Comparison of ENCODE assay signal across 8 cellular contexts in the genomic region with DNA sequence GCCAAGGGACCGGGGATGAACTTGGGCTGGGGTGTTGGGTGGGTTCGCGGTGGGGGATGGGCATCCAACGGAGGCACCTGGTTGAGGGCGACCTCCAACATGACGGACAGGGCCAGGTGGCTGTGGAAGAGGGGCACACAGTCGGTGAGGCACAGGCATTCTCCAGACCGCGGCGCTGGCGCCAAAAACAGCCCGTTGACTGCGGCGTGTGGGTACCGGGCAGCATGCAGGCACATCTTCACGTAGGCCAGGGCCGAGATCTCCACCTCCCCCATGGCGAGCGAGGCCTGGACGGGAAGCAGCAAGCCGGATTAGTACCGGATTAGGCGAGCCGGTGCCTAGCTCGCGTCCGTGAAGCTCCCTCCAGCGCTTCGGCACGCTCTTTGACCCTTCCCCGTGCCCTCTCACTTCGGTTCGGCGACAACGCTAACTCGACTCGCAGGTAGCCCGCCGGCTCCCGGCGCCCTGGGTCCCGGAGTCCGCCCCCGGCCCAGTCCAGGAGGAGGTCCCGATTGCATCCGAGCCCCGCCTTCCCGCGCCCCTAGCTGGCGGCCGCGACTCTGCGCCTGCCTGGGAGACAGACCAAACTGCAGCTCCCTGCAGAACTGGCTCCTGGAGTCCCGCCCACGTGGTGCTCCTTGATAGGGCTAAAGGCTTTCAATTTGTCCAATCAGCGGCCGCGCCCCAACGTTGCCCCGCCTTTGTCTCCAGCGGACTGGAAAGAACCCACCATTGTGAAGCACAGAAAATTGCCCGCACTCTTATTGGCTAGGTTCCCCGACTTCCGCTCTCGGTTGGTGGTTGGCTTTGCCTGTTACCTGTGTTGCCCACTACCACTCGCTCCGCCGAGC. TPM values are rescaled to one million over a fixed set of nuclear protein-coding genes. Genes with fewer than 3 reads are reported as not detected.
DNase-seq lines count a peak whose midpoint lies in the region; ATAC-seq and TF ChIP-seq lines count a peak whose summit lies in the region.

A gene with protein sequence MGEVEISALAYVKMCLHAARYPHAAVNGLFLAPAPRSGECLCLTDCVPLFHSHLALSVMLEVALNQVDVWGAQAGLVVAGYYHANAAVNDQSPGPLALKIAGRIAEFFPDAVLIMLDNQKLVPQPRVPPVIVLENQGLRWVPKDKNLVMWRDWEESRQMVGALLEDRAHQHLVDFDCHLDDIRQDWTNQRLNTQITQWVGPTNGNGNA (minus strand): TSS at position 562 of the 851 bp plus-strand sequence. CDS start 287 bp downstream, at position 275.

- ATAC-seq in GM21528 (IDR thresholded peaks at IDR 0.05; ENCODE audit: low FRiP score, unreplicated experiment): peak; percentile 85
- peak; percentile 92 for ATAC-seq in IMR-90 (ENCODE audit: low read depth)

- H3K27me3 ChIP-seq in IMR-90 (ENCODE audit: control insufficient read depth, insufficient read depth, low read length): no peaks in the 10 kb centered on the region

- peak within 1 kb of the TSS; percentile 90 for H3K4ac ChIP-seq in IMR-90 (ENCODE audit: low read depth, low read length)

- H4K91ac ChIP-seq in IMR-90 (ENCODE audit: insufficient read depth, low read depth, low read length): peak within 1 kb of the TSS; percentile 89

- intact Hi-C loops in IMR-90 (cut with micrococcal nuclease): loop anchor here (2.0 kb wide), 1 partner anchor 26 kb away; a partner anchor contains a TSS

- CTCF ChIA-PET in IMR-90 (lab: Yijun Ruan, JAX): interaction anchor here (0.8 to 1.6 kb wide), 2 partner anchors 20 to 32 kb away, joined by 3 to 5 read pairs; a partner anchor contains a TSS

- peak within 1 kb of the TSS; percentile 76 for H3K9ac ChIP-seq in IMR-90 (ENCODE audit: low read depth, low read length)

- dilution Hi-C loops in IMR-90 (cut with HindIII; ENCODE audit: low sequenced_read_pairs, unreplicated experiment): no loop called here

- H3K79me1 ChIP-seq in IMR-90 (ENCODE audit: low read depth in 1 of 2, low read length in 2 of 2): peaks cover 37 to 82% of the 10 kb centered on the region in 2 experiments

- peak; percentile 99 for DNase-seq in DMS153 (lab: John Stamatoyannopoulos, UW)
- DNase-seq in IMR-90: peak; percentile 99
- peak; percentile 99 for DNase-seq in OCI-M1 (lab: John Stamatoyannopoulos, UW)
- DNase-seq in activated T-cell treated with anti-CD3 and anti-CD28 coated beads for 24 hours (ENCODE audit: low read depth): peak; percentile 100
- peak; percentile 99 for DNase-seq in epidermal melanocyte (ENCODE audit: insufficient read length, low spot score)
- peak; percentile 100 for DNase-seq in middle frontal gyrus (ENCODE audit: extremely low spot score, low spot score)
- peak; percentile 100 for DNase-seq in stimulated activated CD8-positive, alpha-beta memory T cell treated with anti-CD3 and anti-CD28 coated beads, Interleukin-2, amount 100 ng/mL, for 48 hours (ENCODE audit: low read depth in 2 of 2)

- 0 out of 2 replicates have a peak within 1 kb of the TSS, but pooled peaks have one; percentile 5 for H3K18ac ChIP-seq in IMR-90 (ENCODE audit: low read depth, low read length)

- peak within 1 kb of the TSS; percentile 94 for H3K23ac ChIP-seq in IMR-90 (ENCODE audit: low read depth, low read length)

- POLR2A ChIA-PET in IMR-90 (lab: Charles Lee; ENCODE audit: unreplicated experiment): interaction anchor here (0.6 kb wide), 1 partner anchor 47 kb away, joined by 3 read pairs; a partner anchor contains a TSS

- H2BK20ac ChIP-seq in IMR-90 (ENCODE audit: low read depth, low read length): no peak within 1 kb of the TSS

- TF ChIP-seq POLR2A in IMR-90 (IDR thresholded peaks at IDR 0.05; ENCODE audit: low read depth, low read length): peak; percentile 84

- TF ChIP-seq RAD21 in IMR-90 (IDR thresholded peaks at IDR 0.05; ENCODE audit: low read length): no peak

- H4K8ac ChIP-seq in IMR-90 (ENCODE audit: low read depth in 2 of 2, low read length in 2 of 2): peak within 1 kb of the TSS; percentile 83 to 93

- H2BK15ac ChIP-seq in IMR-90 (ENCODE audit: low read depth, low read length): peak within 1 kb of the TSS; percentile 3; the same call in 1 of the 3 replicates

- H2AK9ac ChIP-seq in IMR-90 (replicated peaks; ENCODE audit: low read depth, low read length, poor library complexity): peak within 1 kb of the TSS; percentile 98

- no peaks in the 10 kb centered on the region for H3K9me3 ChIP-seq in IMR-90 (ENCODE audit: control insufficient read depth, insufficient read depth, low read length)

- H3K4me3 ChIP-seq in IMR-90 (ENCODE audit: insufficient read depth, low read depth, low read length): peak within 1 kb of the TSS; percentile 68

- peak within 1 kb of the TSS; percentile 96 for H2AFZ ChIP-seq in IMR-90 (replicated peaks; ENCODE audit: low read length, poor library complexity)

- BruUV-seq in IMR-90 (replicated peaks; lab: Mats Ljungman, UMichigan): no TSS peak

- peak within 1 kb of the TSS; percentile 31 for H4K5ac ChIP-seq in IMR-90 (ENCODE audit: low read depth, low read length)

- H3K27ac ChIP-seq in IMR-90 (ENCODE audit: insufficient read depth, low read length): peak within 1 kb of the TSS; percentile 80

- H2AK5ac ChIP-seq in IMR-90 (ENCODE audit: low read depth, low read length): peak within 1 kb of the TSS; percentile 94

- peaks cover 17% of the 10 kb centered on the region for H4K20me1 ChIP-seq in IMR-90 (ENCODE audit: insufficient read depth, low read length)

- peaks cover 23% of the 10 kb centered on the region for H3K36me3 ChIP-seq in IMR-90 (ENCODE audit: control insufficient read depth, insufficient read depth, low read length)

- H3K4me2 ChIP-seq in IMR-90 (ENCODE audit: low read depth, low read length): peak within 1 kb of the TSS; percentile 68

- peak; percentile 32 for TF ChIP-seq CTCF in IMR-90 (conservative IDR thresholded peaks at IDR 0.05; ENCODE audit: low read depth, low read length)

- H3K14ac ChIP-seq in IMR-90 (replicated peaks; ENCODE audit: low read depth, low read length): peak within 1 kb of the TSS; percentile 93

- H3K9me1 ChIP-seq in IMR-90 (ENCODE audit: insufficient read depth, low read length): peaks cover 35% of the 10 kb centered on the region

- in situ Hi-C loops in IMR-90 (cut with MboI; ENCODE audit: low sequenced_read_pairs): loop anchor here (25.0 kb wide), 2 partner anchors 829 to 1054 kb away; a partner anchor contains a TSS

- WGBS in IMR-90 (ENCODE audit: extremely low coverage in 2 of 2, insufficient read length in 1 of 2), 2 experiments: 1% methylated on average over 16 of the region's 68 CpGs; no CpG with 5 or more reads in 1 of the 2 experiments

- H3K4me1 ChIP-seq in IMR-90 (ENCODE audit: control insufficient read depth, insufficient read depth, low read length): peaks cover 15% of the 10 kb centered on the region

- H2BK5ac ChIP-seq in IMR-90 (ENCODE audit: low read depth, low read length, poor library complexity, severe bottlenecking): peak within 1 kb of the TSS; percentile 78

- peak within 1 kb of the TSS; percentile 42; the same call in 1 of the 2 replicates for H2BK120ac ChIP-seq in IMR-90 (ENCODE audit: low read depth, low read length)

- peak within 1 kb of the TSS; percentile 65 for H3K56ac ChIP-seq in IMR-90 (ENCODE audit: extremely low read depth, insufficient read depth, low read length)

TF ChIP-seq in IMR-90, 13 proteins besides CTCF, POLR2A, EP300 and RAD21:
- TF ChIP-seq SMC3 (IDR thresholded peaks at IDR 0.05; ENCODE audit: low read depth, low read length): no peak
- TF ChIP-seq, protein P1, sequence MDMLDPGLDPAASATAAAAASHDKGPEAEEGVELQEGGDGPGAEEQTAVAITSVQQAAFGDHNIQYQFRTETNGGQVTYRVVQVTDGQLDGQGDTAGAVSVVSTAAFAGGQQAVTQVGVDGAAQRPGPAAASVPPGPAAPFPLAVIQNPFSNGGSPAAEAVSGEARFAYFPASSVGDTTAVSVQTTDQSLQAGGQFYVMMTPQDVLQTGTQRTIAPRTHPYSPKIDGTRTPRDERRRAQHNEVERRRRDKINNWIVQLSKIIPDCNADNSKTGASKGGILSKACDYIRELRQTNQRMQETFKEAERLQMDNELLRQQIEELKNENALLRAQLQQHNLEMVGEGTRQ (IDR thresholded peaks at IDR 0.05; ENCODE audit: low read depth, low read length): peak; percentile 91
- TF ChIP-seq, protein P2, sequence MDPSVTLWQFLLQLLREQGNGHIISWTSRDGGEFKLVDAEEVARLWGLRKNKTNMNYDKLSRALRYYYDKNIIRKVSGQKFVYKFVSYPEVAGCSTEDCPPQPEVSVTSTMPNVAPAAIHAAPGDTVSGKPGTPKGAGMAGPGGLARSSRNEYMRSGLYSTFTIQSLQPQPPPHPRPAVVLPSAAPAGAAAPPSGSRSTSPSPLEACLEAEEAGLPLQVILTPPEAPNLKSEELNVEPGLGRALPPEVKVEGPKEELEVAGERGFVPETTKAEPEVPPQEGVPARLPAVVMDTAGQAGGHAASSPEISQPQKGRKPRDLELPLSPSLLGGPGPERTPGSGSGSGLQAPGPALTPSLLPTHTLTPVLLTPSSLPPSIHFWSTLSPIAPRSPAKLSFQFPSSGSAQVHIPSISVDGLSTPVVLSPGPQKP (IDR thresholded peaks at IDR 0.05; ENCODE audit: borderline replicate concordance, low read depth, low read length): no peak
- TF ChIP-seq RCOR1 (IDR thresholded peaks at IDR 0.05; ENCODE audit: insufficient replicate concordance, low read length): no peak
- no peak for TF ChIP-seq CHD1 (IDR thresholded peaks at IDR 0.05; ENCODE audit: low read depth, low read length)
- peak; percentile 78 for TF ChIP-seq RFX5 (IDR thresholded peaks at IDR 0.05; ENCODE audit: low read depth, low read length)
- peak; percentile 39; the same call in 1 of the 2 replicates for TF ChIP-seq FOS (IDR thresholded peaks at IDR 0.05; ENCODE audit: low read depth, low read length)
- peak; percentile 44; the same call in 1 of the 2 replicates for TF ChIP-seq MXI1 (IDR thresholded peaks at IDR 0.05; ENCODE audit: borderline replicate concordance, low read depth, low read length)
- peak; percentile 36; the same call in 1 of the 2 replicates for TF ChIP-seq MAZ (IDR thresholded peaks at IDR 0.05; ENCODE audit: borderline replicate concordance, low read depth, low read length)
- 0 out of 2 replicates have a peak, but pooled peaks have one; percentile 10 for TF ChIP-seq MAFK (IDR thresholded peaks at IDR 0.05; ENCODE audit: low read depth, low read length)
- no peak for TF ChIP-seq NFE2L2 (IDR thresholded peaks at IDR 0.05; ENCODE audit: low read depth, low read length)
- TF ChIP-seq CEBPB (IDR thresholded peaks at IDR 0.05; ENCODE audit: low read depth, low read length): no peak
- TF ChIP-seq BHLHE40 (IDR thresholded peaks at IDR 0.05; ENCODE audit: low read depth, low read length): no peak

RNA-seq across cellular contexts. Expression of the gene that starts here (rescaled TPM):
- 15.0 and 15.1 TPM in 2 replicates for total RNA-seq in IMR-90 (2012; rRNA removed)
- 19.2 and 21.6 TPM in 2 replicates for polyA plus RNA-seq in IMR-90 (2012; rRNA removed)
- polyA plus RNA-seq in IMR-90 (2012; cell fraction: cytosol; rRNA removed): 18.2 and 19.4 TPM in 2 replicates
- 36.2 and 51.2 TPM in 2 replicates for polyA plus RNA-seq in IMR-90 (2012; cell fraction: nucleus; rRNA removed; ENCODE audit: low replicate concordance)

Comparison
In these comparisons a context has a peak if more than half of its experiments do, and no peak if none do; other contexts are left out.
1. Peak in every context shown above with its lines: DNase-seq, ATAC-seq, H3K4me3 ChIP-seq and H3K27ac ChIP-seq.